Comparison of ENCODE assay signal across 18 cellular contexts in the genomic region with DNA sequence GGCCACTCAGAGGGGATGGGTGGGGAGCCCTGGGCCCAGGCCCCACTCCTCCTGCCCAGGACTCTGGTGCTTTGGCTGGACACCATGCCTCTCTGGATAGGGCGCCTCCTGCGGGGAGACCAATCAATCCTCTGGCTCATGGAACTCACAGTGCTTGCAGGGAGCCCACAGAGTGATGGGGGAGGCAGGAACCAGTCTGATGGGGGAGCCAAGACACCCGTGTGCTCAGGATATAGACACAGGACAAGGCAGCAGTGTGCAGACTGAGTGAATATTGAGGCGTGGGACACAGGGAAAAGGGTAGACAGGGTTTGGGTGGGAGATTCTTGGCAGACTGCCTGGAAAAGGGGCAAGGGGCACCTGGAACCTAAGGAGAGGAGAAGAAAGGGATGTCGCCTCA. TPM values are rescaled to one million over a fixed set of nuclear protein-coding genes. Genes with fewer than 3 reads are reported as not detected.
DNase-seq lines count a peak whose midpoint lies in the region; ATAC-seq, FAIRE-seq and TF ChIP-seq lines count a peak whose summit lies in the region.
"Had no signal": no experiment of that assay in that cellular context is flagged by ENCODE, and none has a peak within 500 bp of the region (broad histone marks: within the 10 kb centered on the region; RNA-seq: fewer than 3 reads in every experiment).

No MANE protein-coding gene starts in this region.

- POLR2A ChIA-PET in HepG2 (lab: Yijun Ruan, JAX) = no interaction called here
- POLR2A ChIA-PET in activated CD4-positive, alpha-beta memory T cell treated with anti-CD3 and anti-CD28 coated beads, Interleukin-2, amount 10 ng/mL, durations not matched to agents 7 days and 5 days (lab: Charles Lee) = no interaction called here

- no peaks in the 10 kb centered on the region for H4K20me1 ChIP-seq in HepG2 (ENCODE audit: insufficient read depth, low read length)

- H3K4me2 ChIP-seq in HepG2 (ENCODE audit: low read depth, low read length) = no peak overlapping the region
- H3K4me2 ChIP-seq: A549, GM23338 had no signal

- 19% methylated on average over 5 of the region's 5 CpGs for WGBS in HepG2 (ENCODE audit: low lambda C conversion rate)
- 33% methylated on average over 2 of the region's 5 CpGs for WGBS in right lobe of liver (ENCODE audit: insufficient coverage, low coverage, low lambda C conversion rate, missing lambda C conversion rate)

- in situ Hi-C loops in HepG2 (cut with HindIII; ENCODE audit: extremely low pct_ligation_motif_present, low pct_unique_long_range_greater_than_20kb) = no loop called here

- no peak for TF ChIP-seq RAD21 in HepG2 (CRISPR knock-in tag; IDR thresholded peaks at IDR 0.05)

- no peak for TF ChIP-seq POLR2A in HepG2 (IDR thresholded peaks at IDR 0.05; ENCODE audit: insufficient read depth in 1 of 2, low read depth in 2 of 2, low read length in 2 of 2)
- TF ChIP-seq POLR2A in right lobe of liver (IDR thresholded peaks at IDR 0.05) = no peak
- no peak for TF ChIP-seq POLR2A in erythroblast (IDR thresholded peaks at IDR 0.05; ENCODE audit: low read length)

- CTCF ChIA-PET in HepG2 (lab: Yijun Ruan, JAX; ENCODE audit: low intra/inter-chr PET ratio, low total read pairs) = no interaction called here
- CTCF ChIA-PET in activated CD4-positive, alpha-beta memory T cell treated with anti-CD3 and anti-CD28 coated beads, Interleukin-2, amount 10 ng/mL, durations not matched to agents 7 days and 5 days (lab: Charles Lee) = no interaction called here

- no peak for TF ChIP-seq EP300 in HepG2 (IDR thresholded peaks at IDR 0.05; ENCODE audit: low read depth in 2 of 2, low read length in 2 of 2)
- no peak for TF ChIP-seq EP300 in HepG2 (CRISPR knock-in tag; IDR thresholded peaks at IDR 0.05; ENCODE audit: borderline replicate concordance)

- BruUV-seq in HepG2 (replicated peaks; lab: Mats Ljungman, UMichigan) = no TSS peak

- H3K36me3 ChIP-seq in HepG2 (replicated peaks in 1 of 2; ENCODE audit: control insufficient read depth in 1 of 2, insufficient read depth in 2 of 2, low read length in 2 of 2) (no peaks in the 10 kb centered on the region), right lobe of liver (no peaks in the 10 kb centered on the region)

- H3K27ac Mint-ChIP-seq in mesothelial cell of epicardium = peak overlapping the region; percentile 34
- H3K27ac Mint-ChIP-seq in activated CD4-positive, alpha-beta memory T cell treated with anti-CD3 and anti-CD28 coated beads, Interleukin-2, amount 10 ng/mL, durations not matched to agents 7 days and 5 days = no peak overlapping the region
- H3K27ac Mint-ChIP-seq in activated naive CD8-positive, alpha-beta T cell treated with anti-CD3 and anti-CD28 coated beads, Interleukin-2, amount 50 U/mL, for 24 hours = no peak overlapping the region
- H3K27ac Mint-ChIP-seq: CD8-positive, alpha-beta T cell; GM23338 had no signal

- no peaks in the 10 kb centered on the region for H3K36me3 Mint-ChIP-seq in mesothelial cell of epicardium
- no peaks in the 10 kb centered on the region for H3K36me3 Mint-ChIP-seq in activated CD4-positive, alpha-beta memory T cell treated with anti-CD3 and anti-CD28 coated beads, Interleukin-2, amount 10 ng/mL, durations not matched to agents 7 days and 5 days (ENCODE audit: low read depth)
- no peaks in the 10 kb centered on the region for H3K36me3 Mint-ChIP-seq in activated naive CD8-positive, alpha-beta T cell treated with anti-CD3 and anti-CD28 coated beads, Interleukin-2, amount 50 U/mL, for 24 hours (ENCODE audit: low read depth)
- H3K36me3 Mint-ChIP-seq: CD8-positive, alpha-beta T cell had no signal

- no peak for FAIRE-seq in HepG2 (lab: Jason Lieb, UNC)
- FAIRE-seq: A549, H54 had no signal

- no peak overlapping the region for H3K9ac ChIP-seq in HepG2 (ENCODE audit: insufficient read depth, low read depth, low read length)

- no peaks in the 10 kb centered on the region for H3K79me2 ChIP-seq in HepG2 (ENCODE audit: insufficient read depth, low read length)

- H3K4me3 ChIP-seq in HepG2 (replicated peaks in 1 of 3; ENCODE audit: insufficient read depth in 1 of 3, low read depth in 2 of 3, low read length in 3 of 3) = no peak overlapping the region
- H3K4me3 ChIP-seq in right lobe of liver = no peak overlapping the region
- H3K4me3 ChIP-seq: A549, GM23338 had no signal

- no peak overlapping the region for H3K4me3 Mint-ChIP-seq in mesothelial cell of epicardium
- no peak overlapping the region for H3K4me3 Mint-ChIP-seq in activated CD4-positive, alpha-beta memory T cell treated with anti-CD3 and anti-CD28 coated beads, Interleukin-2, amount 10 ng/mL, durations not matched to agents 7 days and 5 days
- H3K4me3 Mint-ChIP-seq in activated naive CD8-positive, alpha-beta T cell treated with anti-CD3 and anti-CD28 coated beads, Interleukin-2, amount 50 U/mL, for 24 hours = no peak overlapping the region
- H3K4me3 Mint-ChIP-seq: CD8-positive, alpha-beta T cell; GM23338 had no signal

- H3K9me3 ChIP-seq in HepG2 (ENCODE audit: low read length) (no peaks in the 10 kb centered on the region), right lobe of liver (no peaks in the 10 kb centered on the region)
- H3K9me3 ChIP-seq: A549 had no signal

- intact Hi-C loops in HepG2 (cut with micrococcal nuclease; ENCODE audit: unreplicated experiment) (no loop called here), right lobe of liver (cut with DNase I) (no loop called here)

- TF ChIP-seq CTCF in HepG2 (CRISPR knock-in tag; IDR thresholded peaks at IDR 0.05) = no peak
- no peak for TF ChIP-seq CTCF in right lobe of liver (IDR thresholded peaks at IDR 0.05)
- no peak for TF ChIP-seq CTCF in mesothelial cell of epicardium (IDR thresholded peaks at IDR 0.05; ENCODE audit: unreplicated experiment)

- no peak overlapping the region for H3K27ac ChIP-seq in HepG2 (ENCODE audit: extremely low read length, insufficient read depth, low read length)
- H3K27ac ChIP-seq in right lobe of liver = no peak overlapping the region
- H3K27ac ChIP-seq: 22Rv1, A549 had no signal

- H3K9me3 Mint-ChIP-seq in mesothelial cell of epicardium = no peaks in the 10 kb centered on the region
- no peaks in the 10 kb centered on the region for H3K9me3 Mint-ChIP-seq in activated CD4-positive, alpha-beta memory T cell treated with anti-CD3 and anti-CD28 coated beads, Interleukin-2, amount 10 ng/mL, durations not matched to agents 7 days and 5 days
- H3K9me3 Mint-ChIP-seq in activated naive CD8-positive, alpha-beta T cell treated with anti-CD3 and anti-CD28 coated beads, Interleukin-2, amount 50 U/mL, for 24 hours = no peaks in the 10 kb centered on the region
- H3K9me3 Mint-ChIP-seq: CD8-positive, alpha-beta T cell; GM23338 had no signal

- ATAC-seq in HepG2 (no peak), right lobe of liver (no peak)
- ATAC-seq in activated naive CD8-positive, alpha-beta T cell treated with anti-CD3 and anti-CD28 coated beads, Interleukin-2, amount 50 U/mL, for 24 hours = no peak
- ATAC-seq: CD8-positive, alpha-beta T cell; GM23338 had no signal

- peak; percentile 48 for DNase-seq in NCI-H1105 (lab: John Stamatoyannopoulos, UW)
- DNase-seq in NCI-H1105 treated with DMSO at 0.1 percent for 48 hours (lab: John Stamatoyannopoulos, UW) = no peak
- no peak for DNase-seq in HepG2 (ENCODE audit: low spot score)
- no peak for DNase-seq in right lobe of liver
- DNase-seq in mesothelial cell of epicardium (ENCODE audit: low spot score in 2 of 2, unreplicated experiment in 2 of 2) = no peak
- no peak for DNase-seq in activated CD4-positive, alpha-beta memory T cell treated with anti-CD3 and anti-CD28 coated beads, Interleukin-2, amount 10 ng/mL, durations not matched to agents 7 days and 5 days
- no peak for DNase-seq in activated naive CD8-positive, alpha-beta T cell treated with anti-CD3 and anti-CD28 coated beads, Interleukin-2, amount 50 U/mL, for 24 hours
- no peak for DNase-seq in erythroblast (lab: John Stamatoyannopoulos, UW)
- DNase-seq: AML-193; Calu3; CD8-positive, alpha-beta T cell; DMS79 treated with DMSO at 0.1 percent for 48 hours; GF-D8; HCEC 1CT had no signal

- peaks cover 24% of the 10 kb centered on the region for H3K4me1 ChIP-seq in HepG2 (ENCODE audit: insufficient read depth, low read length)
- no peaks in the 10 kb centered on the region for H3K4me1 ChIP-seq in right lobe of liver

- peaks cover 32% of the 10 kb centered on the region for H3K4me1 Mint-ChIP-seq in mesothelial cell of epicardium
- H3K4me1 Mint-ChIP-seq in activated CD4-positive, alpha-beta memory T cell treated with anti-CD3 and anti-CD28 coated beads, Interleukin-2, amount 10 ng/mL, durations not matched to agents 7 days and 5 days = no peaks in the 10 kb centered on the region
- H3K4me1 Mint-ChIP-seq in activated naive CD8-positive, alpha-beta T cell treated with anti-CD3 and anti-CD28 coated beads, Interleukin-2, amount 50 U/mL, for 24 hours = no peaks in the 10 kb centered on the region

- H2AFZ ChIP-seq in HepG2 (ENCODE audit: low read length) = no peak overlapping the region
- H2AFZ ChIP-seq: GM23338 had no signal

- H3K27me3 ChIP-seq in HepG2 (ENCODE audit: control insufficient read depth in 1 of 2, insufficient read depth in 2 of 2, low read length in 2 of 2) (peaks cover 1 to 50% of the 10 kb centered on the region in 2 experiments; a peak in 4 of 5 replicates), right lobe of liver (no peaks in the 10 kb centered on the region)

- no peaks in the 10 kb centered on the region for H3K27me3 Mint-ChIP-seq in mesothelial cell of epicardium (ENCODE audit: low read depth)
- H3K27me3 Mint-ChIP-seq in activated CD4-positive, alpha-beta memory T cell treated with anti-CD3 and anti-CD28 coated beads, Interleukin-2, amount 10 ng/mL, durations not matched to agents 7 days and 5 days = peaks cover 15% of the 10 kb centered on the region
- H3K27me3 Mint-ChIP-seq in activated naive CD8-positive, alpha-beta T cell treated with anti-CD3 and anti-CD28 coated beads, Interleukin-2, amount 50 U/mL, for 24 hours = peaks cover 31% of the 10 kb centered on the region

RNA-seq across cellular contexts. Expression of gene DLX4, which starts 37.6 kb away (rescaled TPM):
- total RNA-seq in HepG2 (2016; rRNA removed; fragmentation: Illumina TruSeq; extraction: Trizol) = 0.51 and 0.55 TPM in 2 replicates
- 0.44 and 1.4 TPM in 2 replicates for total RNA-seq in HepG2 (2016; cell fraction: cytosol; rRNA removed; fragmentation: Illumina TruSeq; extraction: Trizol; ENCODE audit: low read depth)
- 0.40 and 0.80 TPM in 2 replicates for total RNA-seq in HepG2 (2016; cell fraction: insoluble cytoplasmic fraction; rRNA removed; fragmentation: Illumina TruSeq; extraction: Trizol)
- total RNA-seq in HepG2 (2016; cell fraction: membrane; rRNA removed; fragmentation: Illumina TruSeq; extraction: Trizol) = 1.8 and 1.9 TPM in 2 replicates
- 0.93 and 0.97 TPM in 2 replicates for total RNA-seq in HepG2 (2016; cell fraction: nucleus; rRNA removed; fragmentation: Illumina TruSeq; extraction: Trizol)
- polyA plus RNA-seq in HepG2 (2011; rRNA removed) = 2.3 and 2.5 TPM in 2 replicates
- polyA plus RNA-seq in HepG2 (2011; cell fraction: cytosol; rRNA removed) = 1.0 and 1.2 TPM in 2 replicates
- 10.2 TPM in 2 replicates for polyA plus RNA-seq in HepG2 (2011; cell fraction: nucleus; rRNA removed)
- 2.5 and 2.7 TPM in 2 replicates for polyA plus RNA-seq in HepG2 (2012)
- 6.6 and 7.4 TPM in 2 replicates for polyA plus RNA-seq in HepG2 (2016; cell fraction: cytosol; fragmentation: Illumina TruSeq; extraction: Trizol; ENCODE audit: low read depth)
- 2.3 and 2.8 TPM in 2 replicates for polyA plus RNA-seq in HepG2 (2016; cell fraction: insoluble cytoplasmic fraction; fragmentation: Illumina TruSeq; extraction: Trizol; ENCODE audit: low read depth)
- 12.2 and 12.9 TPM in 2 replicates for polyA plus RNA-seq in HepG2 (2016; cell fraction: membrane; fragmentation: Illumina TruSeq; extraction: Trizol; ENCODE audit: low read depth)
- 8.1 and 8.9 TPM in 2 replicates for polyA plus RNA-seq in HepG2 (2016; cell fraction: nucleus; fragmentation: Illumina TruSeq; extraction: Trizol; ENCODE audit: insufficient read depth, low read depth)
- polyA minus RNA-seq in HepG2 (2011; rRNA and poly(A)+ RNA removed; ENCODE audit: low replicate concordance) = 1.8 and 3.4 TPM in 2 replicates
- 0.62 and 0.99 TPM in 2 replicates for polyA minus RNA-seq in HepG2 (2011; cell fraction: cytosol; rRNA and poly(A)+ RNA removed)
- polyA minus RNA-seq in HepG2 (2011; cell fraction: nucleus; rRNA and poly(A)+ RNA removed) = 1.3 and 2.4 TPM in 2 replicates
- not detected for total RNA-seq in right lobe of liver
- 2.6 to 2.8 TPM (median 2.7 TPM) in 3 replicates for total RNA-seq in mesothelial cell of epicardium
- total RNA-seq in activated CD4-positive, alpha-beta memory T cell treated with anti-CD3 and anti-CD28 coated beads, Interleukin-2, amount 10 ng/mL, durations not matched to agents 7 days and 5 days = under 1 TPM; 0.28 TPM
